1 cellular context compared by ENCODE assay signal in the genomic region with DNA sequence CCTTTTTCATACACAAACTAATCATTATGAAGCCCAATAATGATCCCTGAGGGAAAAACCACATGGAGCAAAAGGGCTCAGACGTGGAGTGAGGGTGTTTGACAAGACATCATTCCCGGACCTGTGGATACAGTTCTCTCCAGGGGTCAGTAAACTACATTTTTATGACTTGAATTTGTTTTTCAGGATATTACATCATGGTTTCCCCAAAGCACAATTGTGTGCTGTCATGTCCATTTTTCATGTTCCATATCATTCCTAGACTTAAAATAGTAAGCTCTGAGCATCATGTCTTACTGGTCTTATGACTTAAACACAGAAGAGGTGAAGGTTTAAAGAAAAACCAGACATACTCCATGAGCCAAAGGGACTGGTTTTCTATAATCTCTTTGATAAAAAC.
TF ChIP-seq lines count a peak whose summit lies in the region.

No MANE protein-coding gene starts in this region.

TF ChIP-seq in HepG2, 621 proteins besides CTCF, POLR2A, EP300 and RAD21 (continued from another document):
- TF ChIP-seq DZIP1 (CRISPR knock-in tag; IDR thresholded peaks at IDR 0.05), result no peak
